Comparison of ENCODE assay signal across 1 cellular context in genomic region chr10:62085404-62085803, GRCh38.
TF ChIP-seq lines count a peak whose summit lies in the region.

No MANE protein-coding gene starts in this region.

TF ChIP-seq in IMR-90, 13 proteins besides CTCF, POLR2A, EP300 and RAD21 (continued from another document):
- TF ChIP-seq CHD1 (IDR thresholded peaks at IDR 0.05; ENCODE audit: low read depth, low read length) (no peak), USF2 (IDR thresholded peaks at IDR 0.05; ENCODE audit: low read depth, low read length) (no peak), MAZ (IDR thresholded peaks at IDR 0.05; ENCODE audit: borderline replicate concordance, low read depth, low read length) (no peak), FOS (IDR thresholded peaks at IDR 0.05; ENCODE audit: low read depth, low read length) (no peak), NFE2L2 (IDR thresholded peaks at IDR 0.05; ENCODE audit: low read depth, low read length) (no peak), RFX5 (IDR thresholded peaks at IDR 0.05; ENCODE audit: low read depth, low read length) (no peak)
